In the genomic region with DNA sequence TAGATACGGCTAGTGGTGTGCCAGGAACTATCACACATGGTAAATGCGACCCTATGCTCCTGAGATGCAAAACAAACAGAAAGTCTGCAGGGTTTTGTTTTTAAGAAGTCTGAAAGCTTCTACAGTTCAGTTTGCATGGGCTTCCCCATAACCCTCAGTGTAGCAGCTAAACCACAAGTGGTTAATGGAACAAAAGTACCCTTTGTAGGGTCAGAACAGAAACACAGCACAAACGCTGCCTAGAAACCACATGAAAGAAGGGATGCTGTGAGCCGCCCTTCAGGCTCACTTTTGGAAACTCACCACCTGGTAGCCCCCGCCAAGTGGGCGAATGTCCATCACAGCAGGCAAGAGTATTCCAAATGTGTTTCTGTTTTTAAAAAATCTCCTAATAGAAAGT, we compare ENCODE assay signal across 10 cellular contexts. TPM values are rescaled to one million over a fixed set of nuclear protein-coding genes. Genes with fewer than 3 reads are reported as not detected.
A peak's percentile ranks its signal among the peaks of the same experiment; 100 is the strongest.
DNase-seq lines count a peak whose midpoint lies in the region; ATAC-seq and TF ChIP-seq lines count a peak whose summit lies in the region.
"Had no signal": no experiment of that assay in that cellular context is flagged by ENCODE, and none has a peak within 500 bp of the region (broad histone marks: within the 10 kb centered on the region; RNA-seq: fewer than 3 reads in every experiment).

No MANE protein-coding gene starts in this region.

- H3K27me3 ChIP-seq in testis, result no peaks in the 10 kb centered on the region
- H3K27me3 ChIP-seq in stomach, result no peaks in the 10 kb centered on the region
- no peaks in the 10 kb centered on the region for H3K27me3 ChIP-seq in osteoblast (ENCODE audit: insufficient read depth, low read length)

- peaks cover 55% of the 10 kb centered on the region for H3K79me2 ChIP-seq in osteoblast (ENCODE audit: insufficient read depth, low read length)

- H3K9me3 ChIP-seq in testis (no peaks in the 10 kb centered on the region), stomach (no peaks in the 10 kb centered on the region), osteoblast (ENCODE audit: low read depth, low read length) (no peaks in the 10 kb centered on the region)

- WGBS in testis, 2 donors, result 62 to 71% methylated on average over 6 of the region's 6 CpGs
- 43 to 56% (median 47%) methylated on average over 6 of the region's 6 CpGs for WGBS in stomach, 5 donors

- TF ChIP-seq EP300 in stomach (IDR thresholded peaks at IDR 0.05), result no peak

- peak; percentile 79 for DNase-seq in RPMI7951 (ENCODE audit: low read depth)
- peak; percentile 33 for DNase-seq in occipital lobe (lab: John Stamatoyannopoulos, UW)
- DNase-seq in left lobe of liver (ENCODE audit: low spot score), result no peak
- DNase-seq in testis, result no peak
- DNase-seq in stomach, result no peak
- no peak for DNase-seq in osteoblast (ENCODE audit: insufficient read length, low spot score, missing footprints)
- DNase-seq: amniotic stem cell, IMR-90 had no signal

- peaks cover 27% of the 10 kb centered on the region for H4K20me1 ChIP-seq in osteoblast (ENCODE audit: insufficient read depth, low read length)

- H3K4me1 ChIP-seq in testis, result peaks cover 44% of the 10 kb centered on the region
- H3K4me1 ChIP-seq in stomach, result peaks cover 34 to 59% (median 49%) of the 10 kb centered on the region in 4 donors
- H3K4me1 ChIP-seq in osteoblast (ENCODE audit: insufficient read depth, low read length), result peaks cover 20% of the 10 kb centered on the region

- intact Hi-C loops in testis (cut with DNase I; ENCODE audit: low total_unique reads) (no loop called here), stomach (cut with DNase I; ENCODE audit: low total_unique reads) (no loop called here)

- H3K4me2 ChIP-seq in osteoblast (ENCODE audit: insufficient read depth, low read length), result no peak overlapping the region

- peak; percentile 91 for ATAC-seq in GM18907 (IDR thresholded peaks at IDR 0.05; ENCODE audit: unreplicated experiment)
- peak; percentile 94 for ATAC-seq in HG02763 (IDR thresholded peaks at IDR 0.05; ENCODE audit: unreplicated experiment)
- no peak for ATAC-seq in left lobe of liver

- H2AFZ ChIP-seq in osteoblast (ENCODE audit: low read length), result no peak overlapping the region

- TF ChIP-seq POLR2A in testis (IDR thresholded peaks at IDR 0.05) (no peak), stomach (IDR thresholded peaks at IDR 0.05) (no peak)

- no peak for TF ChIP-seq CTCF in testis (IDR thresholded peaks at IDR 0.05)
- no peak for TF ChIP-seq CTCF in stomach (IDR thresholded peaks at IDR 0.05)
- TF ChIP-seq CTCF in osteoblast (IDR thresholded peaks at IDR 0.05; ENCODE audit: extremely low read depth, low read depth, low read length), result no peak

- H3K36me3 ChIP-seq in testis (ENCODE audit: low read depth, missing control alignments) (no peaks in the 10 kb centered on the region), stomach (no peaks in the 10 kb centered on the region), osteoblast (ENCODE audit: insufficient read depth, low read length) (peaks cover 3% of the 10 kb centered on the region)

- H3K27ac ChIP-seq in testis (no peak overlapping the region), stomach (no peak overlapping the region), osteoblast (ENCODE audit: low read depth, low read length) (no peak overlapping the region)

- no peak overlapping the region for H3K4me3 ChIP-seq in testis
- no peak overlapping the region for H3K4me3 ChIP-seq in stomach
- no peak overlapping the region for H3K4me3 ChIP-seq in osteoblast (ENCODE audit: insufficient read depth, low read length)

RNA-seq across cellular contexts. Expression of a gene that starts 46.2 kb away (rescaled TPM):
- 17.3 and 26.3 TPM in 2 replicates for total RNA-seq in RPMI7951 (2014; rRNA removed; shearing (Covaris generic))
- total RNA-seq in occipital lobe (13.1 TPM), left lobe of liver (22.1 TPM), testis (10 to 100 TPM; 32.4 to 43.0 TPM), stomach (10 to 100 TPM; 13.4 to 54.9 (median 39.7) TPM), osteoblast (34.7 and 44.5 TPM in 2 replicates)
- polyA plus RNA-seq in testis (ENCODE audit: insufficient read depth, low read depth, low replicate concordance) (24.4 TPM), stomach (10 to 100 TPM; 18.9 to 32.1 (median 28.3) TPM)

Comparison
In these comparisons a context has a peak if more than half of its experiments do, and no peak if none do; other contexts are left out.
1. DNase-seq: peak in RPMI7951 (single experiment) and occipital lobe (single experiment); none in left lobe of liver (single experiment), testis (single experiment), stomach (single experiment) and osteoblast (single experiment).